Comparison of ENCODE assay signal across 1 cellular context in the genomic region with DNA sequence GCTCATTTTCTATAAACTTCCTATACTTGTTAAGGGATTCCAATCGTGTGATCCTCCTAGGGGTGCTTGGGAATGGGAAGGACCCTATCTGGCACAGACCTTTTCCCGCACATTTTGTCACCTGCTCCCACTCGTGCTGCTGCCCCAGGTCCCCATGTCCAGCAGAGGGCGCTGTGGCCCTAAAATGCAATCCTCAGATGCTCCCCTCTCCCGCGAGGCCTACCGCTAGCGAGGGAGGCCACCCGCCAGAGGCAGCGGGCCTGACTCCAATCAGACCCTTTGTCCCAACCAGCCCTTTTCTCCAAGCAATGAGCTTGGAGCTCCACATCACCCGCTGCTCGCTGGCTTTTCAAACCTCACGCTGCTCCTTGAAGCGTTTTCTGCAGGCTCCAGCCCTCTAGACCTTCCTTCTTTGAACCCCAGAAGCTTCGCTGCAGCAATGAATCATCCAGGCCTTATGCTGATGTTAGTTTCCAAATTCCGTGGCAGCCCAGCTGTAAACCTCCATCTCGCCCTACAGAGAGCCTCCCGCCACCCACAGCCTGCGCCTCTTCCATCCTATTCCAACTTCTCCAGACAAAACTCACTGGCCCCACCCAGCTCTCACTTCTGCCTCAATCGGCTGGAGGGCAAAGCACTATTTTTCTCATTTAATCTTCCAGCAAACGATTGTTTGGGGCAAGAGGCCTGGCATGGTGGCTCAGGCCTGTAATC.
A peak's percentile ranks its signal among the peaks of the same experiment; 100 is the strongest.
TF ChIP-seq lines count a peak whose summit lies in the region.

No MANE protein-coding gene starts in this region.

TF ChIP-seq in HepG2, 621 proteins besides CTCF, POLR2A, EP300 and RAD21 (continued from another document and continues in another):
- TF ChIP-seq PBX3 (CRISPR knock-in tag; IDR thresholded peaks at IDR 0.05; ENCODE audit: borderline replicate concordance) (no peak), HNRNPK (IDR thresholded peaks at IDR 0.05; ENCODE audit: low read depth, low read length, poor library complexity, severe bottlenecking) (no peak), GRHL1 (CRISPR knock-in tag; conservative IDR thresholded peaks at IDR 0.05) (no peak), ZNF280D (CRISPR knock-in tag; IDR thresholded peaks at IDR 0.05) (peak; percentile 41; the same call in 1 of the 2 replicates), MAF1 (CRISPR knock-in tag; IDR thresholded peaks at IDR 0.05; ENCODE audit: borderline replicate concordance) (no peak), FOXO4 (CRISPR knock-in tag; conservative IDR thresholded peaks at IDR 0.05) (no peak), CHCHD3 (CRISPR knock-in tag; IDR thresholded peaks at IDR 0.05) (no peak), HOXA7 (CRISPR knock-in tag; IDR thresholded peaks at IDR 0.05) (no peak), ZSCAN12 (CRISPR knock-in tag; IDR thresholded peaks at IDR 0.05) (no peak), PHF21A (CRISPR knock-in tag; IDR thresholded peaks at IDR 0.05) (peak; percentile 37; the same call in 1 of the 2 replicates), SKI (IDR thresholded peaks at IDR 0.05; ENCODE audit: partially characterized antibody) (no peak), NBN (conservative IDR thresholded peaks at IDR 0.05) (no peak), ZBTB3 (CRISPR knock-in tag; IDR thresholded peaks at IDR 0.05; ENCODE audit: borderline replicate concordance, low read depth) (no peak), KAT2B (IDR thresholded peaks at IDR 0.05; ENCODE audit: borderline replicate concordance, low read depth, low read length) (no peak), WIZ (CRISPR knock-in tag; IDR thresholded peaks at IDR 0.05) (no peak), THYN1 (CRISPR knock-in tag; IDR thresholded peaks at IDR 0.05; ENCODE audit: borderline replicate concordance, low read depth) (no peak), PITX1 (CRISPR knock-in tag; IDR thresholded peaks at IDR 0.05) (peak; percentile 76; the same call in 1 of the 2 replicates), ZHX1 (CRISPR knock-in tag; IDR thresholded peaks at IDR 0.05; ENCODE audit: low read depth) (no peak), HMG20B (CRISPR knock-in tag; conservative IDR thresholded peaks at IDR 0.05) (no peak), HDAC2 (CRISPR knock-in tag; IDR thresholded peaks at IDR 0.05) (0 out of 2 replicates have a peak, but pooled peaks have one; percentile 40), PRMT3 (CRISPR knock-in tag; IDR thresholded peaks at IDR 0.05; ENCODE audit: borderline replicate concordance, low read depth) (no peak), JDP2 (CRISPR knock-in tag; IDR thresholded peaks at IDR 0.05; ENCODE audit: borderline replicate concordance) (no peak), ZMYM4 (CRISPR knock-in tag; IDR thresholded peaks at IDR 0.05) (peak; percentile 46; the same call in 1 of the 2 replicates), ZNF577 (CRISPR knock-in tag; IDR thresholded peaks at IDR 0.05; ENCODE audit: borderline replicate concordance, low read depth) (no peak), ZFYVE20 (CRISPR knock-in tag; IDR thresholded peaks at IDR 0.05; ENCODE audit: borderline replicate concordance, low read depth) (no peak), IRF2 (CRISPR knock-in tag; IDR thresholded peaks at IDR 0.05) (peak; percentile 71), LCORL (IDR thresholded peaks at IDR 0.05) (no peak), LCORL (CRISPR knock-in tag; IDR thresholded peaks at IDR 0.05) (0 out of 2 replicates have a peak, but pooled peaks have one; percentile 51)
- TF ChIP-seq, protein P1, sequence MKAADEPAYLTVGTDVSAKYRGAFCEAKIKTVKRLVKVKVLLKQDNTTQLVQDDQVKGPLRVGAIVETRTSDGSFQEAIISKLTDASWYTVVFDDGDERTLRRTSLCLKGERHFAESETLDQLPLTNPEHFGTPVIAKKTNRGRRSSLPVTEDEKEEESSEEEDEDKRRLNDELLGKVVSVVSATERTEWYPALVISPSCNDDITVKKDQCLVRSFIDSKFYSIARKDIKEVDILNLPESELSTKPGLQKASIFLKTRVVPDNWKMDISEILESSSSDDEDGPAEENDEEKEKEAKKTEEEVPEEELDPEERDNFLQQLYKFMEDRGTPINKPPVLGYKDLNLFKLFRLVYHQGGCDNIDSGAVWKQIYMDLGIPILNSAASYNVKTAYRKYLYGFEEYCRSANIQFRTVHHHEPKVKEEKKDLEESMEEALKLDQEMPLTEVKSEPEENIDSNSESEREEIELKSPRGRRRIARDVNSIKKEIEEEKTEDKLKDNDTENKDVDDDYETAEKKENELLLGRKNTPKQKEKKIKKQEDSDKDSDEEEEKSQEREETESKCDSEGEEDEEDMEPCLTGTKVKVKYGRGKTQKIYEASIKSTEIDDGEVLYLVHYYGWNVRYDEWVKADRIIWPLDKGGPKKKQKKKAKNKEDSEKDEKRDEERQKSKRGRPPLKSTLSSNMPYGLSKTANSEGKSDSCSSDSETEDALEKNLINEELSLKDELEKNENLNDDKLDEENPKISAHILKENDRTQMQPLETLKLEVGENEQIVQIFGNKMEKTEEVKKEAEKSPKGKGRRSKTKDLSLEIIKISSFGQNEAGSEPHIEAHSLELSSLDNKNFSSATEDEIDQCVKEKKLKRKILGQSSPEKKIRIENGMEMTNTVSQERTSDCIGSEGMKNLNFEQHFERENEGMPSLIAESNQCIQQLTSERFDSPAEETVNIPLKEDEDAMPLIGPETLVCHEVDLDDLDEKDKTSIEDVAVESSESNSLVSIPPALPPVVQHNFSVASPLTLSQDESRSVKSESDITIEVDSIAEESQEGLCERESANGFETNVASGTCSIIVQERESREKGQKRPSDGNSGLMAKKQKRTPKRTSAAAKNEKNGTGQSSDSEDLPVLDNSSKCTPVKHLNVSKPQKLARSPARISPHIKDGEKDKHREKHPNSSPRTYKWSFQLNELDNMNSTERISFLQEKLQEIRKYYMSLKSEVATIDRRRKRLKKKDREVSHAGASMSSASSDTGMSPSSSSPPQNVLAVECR (CRISPR knock-in tag; IDR thresholded peaks at IDR 0.05; ENCODE audit: borderline replicate concordance) = peak; percentile 36; the same call in 1 of the 2 replicates
- TF ChIP-seq, protein P2, sequence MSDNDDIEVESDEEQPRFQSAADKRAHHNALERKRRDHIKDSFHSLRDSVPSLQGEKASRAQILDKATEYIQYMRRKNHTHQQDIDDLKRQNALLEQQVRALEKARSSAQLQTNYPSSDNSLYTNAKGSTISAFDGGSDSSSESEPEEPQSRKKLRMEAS (IDR thresholded peaks at IDR 0.05) = peak; percentile 74
- TF ChIP-seq, protein P3, sequence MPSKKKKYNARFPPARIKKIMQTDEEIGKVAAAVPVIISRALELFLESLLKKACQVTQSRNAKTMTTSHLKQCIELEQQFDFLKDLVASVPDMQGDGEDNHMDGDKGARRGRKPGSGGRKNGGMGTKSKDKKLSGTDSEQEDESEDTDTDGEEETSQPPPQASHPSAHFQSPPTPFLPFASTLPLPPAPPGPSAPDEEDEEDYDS (CRISPR knock-in tag; IDR thresholded peaks at IDR 0.05) = 0 out of 2 replicates have a peak, but pooled peaks have one; percentile 12
- TF ChIP-seq, protein P4, sequence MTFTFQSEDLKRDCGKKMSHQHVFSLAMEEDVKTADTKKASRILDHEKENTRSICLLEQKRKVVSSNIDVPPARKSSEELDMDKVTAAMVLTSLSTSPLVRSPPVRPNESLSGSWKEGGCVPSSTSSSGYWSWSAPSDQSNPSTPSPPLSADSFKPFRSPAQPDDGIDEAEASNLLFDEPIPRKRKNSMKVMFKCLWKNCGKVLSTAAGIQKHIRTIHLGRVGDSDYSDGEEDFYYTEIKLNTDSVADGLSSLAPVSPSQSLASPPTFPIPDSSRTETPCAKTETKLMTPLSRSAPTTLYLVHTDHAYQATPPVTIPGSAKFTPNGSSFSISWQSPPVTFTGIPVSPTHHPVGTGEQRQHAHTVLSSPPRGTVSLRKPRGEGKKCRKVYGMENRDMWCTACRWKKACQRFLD (CRISPR knock-in tag; IDR thresholded peaks at IDR 0.05; ENCODE audit: borderline replicate concordance) = no peak
- TF ChIP-seq, protein P5, sequence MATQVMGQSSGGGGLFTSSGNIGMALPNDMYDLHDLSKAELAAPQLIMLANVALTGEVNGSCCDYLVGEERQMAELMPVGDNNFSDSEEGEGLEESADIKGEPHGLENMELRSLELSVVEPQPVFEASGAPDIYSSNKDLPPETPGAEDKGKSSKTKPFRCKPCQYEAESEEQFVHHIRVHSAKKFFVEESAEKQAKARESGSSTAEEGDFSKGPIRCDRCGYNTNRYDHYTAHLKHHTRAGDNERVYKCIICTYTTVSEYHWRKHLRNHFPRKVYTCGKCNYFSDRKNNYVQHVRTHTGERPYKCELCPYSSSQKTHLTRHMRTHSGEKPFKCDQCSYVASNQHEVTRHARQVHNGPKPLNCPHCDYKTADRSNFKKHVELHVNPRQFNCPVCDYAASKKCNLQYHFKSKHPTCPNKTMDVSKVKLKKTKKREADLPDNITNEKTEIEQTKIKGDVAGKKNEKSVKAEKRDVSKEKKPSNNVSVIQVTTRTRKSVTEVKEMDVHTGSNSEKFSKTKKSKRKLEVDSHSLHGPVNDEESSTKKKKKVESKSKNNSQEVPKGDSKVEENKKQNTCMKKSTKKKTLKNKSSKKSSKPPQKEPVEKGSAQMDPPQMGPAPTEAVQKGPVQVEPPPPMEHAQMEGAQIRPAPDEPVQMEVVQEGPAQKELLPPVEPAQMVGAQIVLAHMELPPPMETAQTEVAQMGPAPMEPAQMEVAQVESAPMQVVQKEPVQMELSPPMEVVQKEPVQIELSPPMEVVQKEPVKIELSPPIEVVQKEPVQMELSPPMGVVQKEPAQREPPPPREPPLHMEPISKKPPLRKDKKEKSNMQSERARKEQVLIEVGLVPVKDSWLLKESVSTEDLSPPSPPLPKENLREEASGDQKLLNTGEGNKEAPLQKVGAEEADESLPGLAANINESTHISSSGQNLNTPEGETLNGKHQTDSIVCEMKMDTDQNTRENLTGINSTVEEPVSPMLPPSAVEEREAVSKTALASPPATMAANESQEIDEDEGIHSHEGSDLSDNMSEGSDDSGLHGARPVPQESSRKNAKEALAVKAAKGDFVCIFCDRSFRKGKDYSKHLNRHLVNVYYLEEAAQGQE (IDR thresholded peaks at IDR 0.05; ENCODE audit: borderline replicate concordance in 1 of 2, low read depth in 1 of 2, low read length in 2 of 2) = no peak
